Comparison of ENCODE assay signal across 8 cellular contexts in genomic region chr2:70094978-70095832, GRCh38. TPM values are rescaled to one million over a fixed set of nuclear protein-coding genes. Genes with fewer than 3 reads are reported as not detected.
DNase-seq lines count a peak whose midpoint lies in the region; ATAC-seq and TF ChIP-seq lines count a peak whose summit lies in the region.

No MANE protein-coding gene starts in this region.

- in situ Hi-C loops in G401 (cut with HindIII; ENCODE audit: low sequenced_read_pairs) = no loop called here

- H3K27me3 Mint-ChIP-seq in activated naive CD8-positive, alpha-beta T cell treated with anti-CD3 and anti-CD28 coated beads, Interleukin-2, amount 50 U/mL, for 24 hours = no peaks in the 10 kb centered on the region
- no peaks in the 10 kb centered on the region for H3K27me3 Mint-ChIP-seq in progenitor cell of endocrine pancreas

- H2AFZ ChIP-seq in OCI-LY1 (ENCODE audit: low read length) = no peak overlapping the region

- peak overlapping the region; percentile 66 for H3K9ac ChIP-seq in OCI-LY1 (ENCODE audit: low read length)

- 16 to 24% (median 16%) methylated on average over 7 of the region's 7 CpGs for WGBS in spleen, 5 donors

- peak overlapping the region; percentile 93 for H3K27ac Mint-ChIP-seq in activated naive CD8-positive, alpha-beta T cell treated with anti-CD3 and anti-CD28 coated beads, Interleukin-2, amount 50 U/mL, for 24 hours
- H3K27ac Mint-ChIP-seq in progenitor cell of endocrine pancreas = no peak overlapping the region

- H3K4me1 Mint-ChIP-seq in activated naive CD8-positive, alpha-beta T cell treated with anti-CD3 and anti-CD28 coated beads, Interleukin-2, amount 50 U/mL, for 24 hours = peaks cover 58% of the 10 kb centered on the region
- peaks cover under 1% of the 10 kb centered on the region for H3K4me1 Mint-ChIP-seq in progenitor cell of endocrine pancreas (ENCODE audit: low read depth)

- peak; percentile 60 for DNase-seq in G401 (ENCODE audit: low spot score)
- peak; percentile 58 for DNase-seq in H4 (ENCODE audit: low spot score)
- peak; percentile 39 for DNase-seq in activated naive CD8-positive, alpha-beta T cell treated with anti-CD3 and anti-CD28 coated beads, Interleukin-2, amount 50 U/mL, for 24 hours
- peak; percentile 70 for DNase-seq in hepatic stellate cell (ENCODE audit: low spot score)
- DNase-seq in spleen = peak; percentile 84
- DNase-seq in progenitor cell of endocrine pancreas (ENCODE audit: low spot score, unreplicated experiment) = no peak
- no peak for DNase-seq in cortex of kidney (lab: John Stamatoyannopoulos, UW)

- intact Hi-C loops in spleen (cut with DNase I; ENCODE audit: low total_unique reads) = no loop called here

- peak overlapping the region; percentile 43 for H3K4me3 ChIP-seq in OCI-LY1 (ENCODE audit: low read depth, low read length, poor library complexity, severe bottlenecking)
- H3K4me3 ChIP-seq in spleen = peak overlapping the region in 2 of 8 donors; percentile 15 to 59

- H3K9me3 Mint-ChIP-seq in activated naive CD8-positive, alpha-beta T cell treated with anti-CD3 and anti-CD28 coated beads, Interleukin-2, amount 50 U/mL, for 24 hours = no peaks in the 10 kb centered on the region
- H3K9me3 Mint-ChIP-seq in progenitor cell of endocrine pancreas (ENCODE audit: low read depth) = no peaks in the 10 kb centered on the region

- peak overlapping the region; percentile 65 for H3K4me2 ChIP-seq in OCI-LY1 (ENCODE audit: low read length)

- TF ChIP-seq POLR2A in spleen (IDR thresholded peaks at IDR 0.05) = peak in 1 of 3 donors; percentile 36

- peaks cover 14% of the 10 kb centered on the region; the same call in 1 of the 2 replicates for H3F3A ChIP-seq in OCI-LY1 (ENCODE audit: insufficient read depth, low read length)

- no peaks in the 10 kb centered on the region for H3K9me2 ChIP-seq in OCI-LY1 (ENCODE audit: low read depth, low read length)

- H3K36me3 Mint-ChIP-seq in activated naive CD8-positive, alpha-beta T cell treated with anti-CD3 and anti-CD28 coated beads, Interleukin-2, amount 50 U/mL, for 24 hours (ENCODE audit: low read depth) = peaks cover 7% of the 10 kb centered on the region
- H3K36me3 Mint-ChIP-seq in progenitor cell of endocrine pancreas (ENCODE audit: insufficient read depth) = peaks cover 2% of the 10 kb centered on the region

- H3K9me3 ChIP-seq in OCI-LY1 (ENCODE audit: low read length) (no peaks in the 10 kb centered on the region), spleen (no peaks in the 10 kb centered on the region)

- H3K4me1 ChIP-seq in OCI-LY1 (ENCODE audit: insufficient read depth, low read length, severe bottlenecking) (peaks cover 35% of the 10 kb centered on the region), spleen (peaks cover 18 to 69% (median 49%) of the 10 kb centered on the region in 6 donors)

- peak overlapping the region; percentile 72 for H3K4me3 Mint-ChIP-seq in activated naive CD8-positive, alpha-beta T cell treated with anti-CD3 and anti-CD28 coated beads, Interleukin-2, amount 50 U/mL, for 24 hours
- no peak overlapping the region for H3K4me3 Mint-ChIP-seq in progenitor cell of endocrine pancreas (ENCODE audit: low read depth)

- no peaks in the 10 kb centered on the region for H4K20me1 ChIP-seq in OCI-LY1 (ENCODE audit: insufficient read depth, low read length)

- ATAC-seq in activated naive CD8-positive, alpha-beta T cell treated with anti-CD3 and anti-CD28 coated beads, Interleukin-2, amount 50 U/mL, for 24 hours = peak; percentile 58

- TF ChIP-seq CTCF in OCI-LY1 (IDR thresholded peaks at IDR 0.05; ENCODE audit: low read length) (no peak), spleen (IDR thresholded peaks at IDR 0.05 in 8 of 11, conservative IDR thresholded peaks at IDR 0.05 in 3 of 11) (peak in 1 of 11 experiments; percentile 6), progenitor cell of endocrine pancreas (IDR thresholded peaks at IDR 0.05; ENCODE audit: unreplicated experiment) (no peak)

- no peaks in the 10 kb centered on the region for H3K79me2 ChIP-seq in OCI-LY1 (ENCODE audit: insufficient read depth, low read length)

- H3K36me3 ChIP-seq in OCI-LY1 (ENCODE audit: insufficient read depth, low read length) (no peaks in the 10 kb centered on the region), spleen (peaks cover 0 to 6% (median 0%) of the 10 kb centered on the region in 6 donors)

- no peaks in the 10 kb centered on the region for H3K27me3 ChIP-seq in OCI-LY1 (ENCODE audit: insufficient read depth, low read length)
- H3K27me3 ChIP-seq in spleen (replicated peaks in 1 of 7) = no peaks in the 10 kb centered on the region

- H3K27ac ChIP-seq in OCI-LY1 (ENCODE audit: low read depth, low read length, poor library complexity, severe bottlenecking) = peak overlapping the region; percentile 93
- H3K27ac ChIP-seq in spleen = peak overlapping the region; percentile 91 to 99 (median 95)

RNA-seq across cellular contexts. Expression of gene PCBP1, which starts 7.9 kb away (rescaled TPM):
- total RNA-seq in G401 (2014; rRNA removed; shearing (Covaris generic)) = 150 and 167 TPM in 2 replicates
- total RNA-seq in H4 (2014; rRNA removed; shearing (Covaris generic)) = 15.1 and 23.2 TPM in 2 replicates
- total RNA-seq in spleen (100 to 1,000 TPM; 256 to 351 (median 301) TPM), progenitor cell of endocrine pancreas (295 and 305 TPM in 2 replicates)
- polyA plus RNA-seq in spleen = 100 to 1,000 TPM; 254 to 294 (median 278) TPM

Comparison
In these comparisons a context has a peak if more than half of its experiments do, and no peak if none do; other contexts are left out.
1. DNase-seq: peak in G401 (single experiment), H4 (single experiment), activated naive CD8-positive, alpha-beta T cell treated with anti-CD3 and anti-CD28 coated beads, Interleukin-2, amount 50 U/mL, for 24 hours (single experiment), hepatic stellate cell (single experiment) and spleen (single experiment); none in progenitor cell of endocrine pancreas (single experiment) and cortex of kidney (single experiment).